Comparison of ENCODE assay signal across 1 cellular context in genomic region chr5:146778795-146779579, GRCh38.
TF ChIP-seq lines count a peak whose summit lies in the region.

No MANE protein-coding gene starts in this region.

TF ChIP-seq in GM23338, 12 proteins besides CTCF, POLR2A, EP300 and RAD21 (continued from another document):
- no peak for TF ChIP-seq ZNF462 (CRISPR knock-in tag; IDR thresholded peaks at IDR 0.05)
- no peak for TF ChIP-seq EZH2phosphoT487 (IDR thresholded peaks at IDR 0.05; ENCODE audit: unreplicated experiment)
